In the genomic region with DNA sequence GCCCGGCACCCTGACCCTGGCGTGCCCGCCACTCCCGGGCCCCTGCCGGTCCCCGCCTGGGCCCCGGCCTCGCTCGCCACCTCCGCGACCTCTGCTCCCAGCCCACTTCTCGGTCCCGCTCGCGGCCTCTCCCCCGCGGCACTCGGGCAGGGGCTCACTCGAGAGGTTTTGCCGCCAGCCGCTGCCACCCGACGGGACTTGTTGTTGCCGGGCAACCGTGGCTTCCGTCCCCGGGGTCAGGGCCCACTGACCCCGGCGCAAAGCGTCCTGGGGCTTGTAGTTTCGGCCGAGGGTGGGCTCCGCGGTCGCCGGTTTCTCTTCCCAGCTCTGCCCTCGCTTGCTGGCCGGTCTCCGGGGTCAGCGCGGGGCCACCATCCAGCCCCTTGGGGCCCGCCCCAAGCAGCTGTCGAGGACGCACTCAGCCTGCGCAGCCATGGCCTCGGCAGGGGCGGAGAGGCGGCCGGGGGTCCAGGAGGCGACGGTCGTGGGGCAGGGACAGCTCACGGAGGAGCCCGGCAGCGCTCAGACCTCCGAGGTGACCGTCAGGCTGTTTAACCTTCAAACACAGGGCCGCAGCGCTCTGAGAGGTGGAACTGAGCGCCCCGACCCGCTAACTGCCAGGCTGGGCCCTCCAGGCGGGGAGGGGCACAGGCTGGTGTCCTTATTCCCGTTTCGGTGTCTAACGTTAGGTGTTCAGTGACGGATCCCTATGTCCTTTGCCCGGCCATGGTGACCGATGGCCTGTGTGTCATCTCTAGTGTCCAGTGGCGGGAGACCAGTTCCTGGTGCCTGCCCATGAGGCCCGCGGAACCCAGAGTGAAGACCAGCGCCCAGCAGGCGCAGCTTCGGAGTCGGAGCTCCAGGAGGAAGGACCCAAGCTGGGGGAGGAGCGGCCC, we compare ENCODE assay signal across 1 cellular context.
A peak's percentile ranks its signal among the peaks of the same experiment; 100 is the strongest.
TF ChIP-seq lines count a peak whose summit lies in the region.

C16orf86 (plus strand) TSS at position 277 of the 896 bp plus-strand sequence; CDS start at position 434, 157 bp downstream.
ENKD1 (minus strand) TSS at position 213 of the 896 bp plus-strand sequence. CDS start 308 bp downstream, outside the sequence.

TF ChIP-seq in HepG2, 621 proteins besides CTCF, POLR2A, EP300 and RAD21 (continued from another document and continues in another):
- TF ChIP-seq, protein P1, sequence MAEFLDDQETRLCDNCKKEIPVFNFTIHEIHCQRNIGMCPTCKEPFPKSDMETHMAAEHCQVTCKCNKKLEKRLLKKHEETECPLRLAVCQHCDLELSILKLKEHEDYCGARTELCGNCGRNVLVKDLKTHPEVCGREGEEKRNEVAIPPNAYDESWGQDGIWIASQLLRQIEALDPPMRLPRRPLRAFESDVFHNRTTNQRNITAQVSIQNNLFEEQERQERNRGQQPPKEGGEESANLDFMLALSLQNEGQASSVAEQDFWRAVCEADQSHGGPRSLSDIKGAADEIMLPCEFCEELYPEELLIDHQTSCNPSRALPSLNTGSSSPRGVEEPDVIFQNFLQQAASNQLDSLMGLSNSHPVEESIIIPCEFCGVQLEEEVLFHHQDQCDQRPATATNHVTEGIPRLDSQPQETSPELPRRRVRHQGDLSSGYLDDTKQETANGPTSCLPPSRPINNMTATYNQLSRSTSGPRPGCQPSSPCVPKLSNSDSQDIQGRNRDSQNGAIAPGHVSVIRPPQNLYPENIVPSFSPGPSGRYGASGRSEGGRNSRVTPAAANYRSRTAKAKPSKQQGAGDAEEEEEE (CRISPR knock-in tag; IDR thresholded peaks at IDR 0.05; ENCODE audit: borderline replicate concordance) = peak; percentile 50; the same call in 1 of the 2 replicates
- TF ChIP-seq FOXP4 (CRISPR knock-in tag; IDR thresholded peaks at IDR 0.05) (0 out of 2 replicates have a peak, but pooled peaks have one; percentile 36), ZNF678 (CRISPR knock-in tag; IDR thresholded peaks at IDR 0.05) (no peak; the same call in 1 of the 2 replicates), ZNF883 (CRISPR knock-in tag; IDR thresholded peaks at IDR 0.05; ENCODE audit: not compliant biosample characterization) (peak; percentile 57), MLLT10 (CRISPR knock-in tag; IDR thresholded peaks at IDR 0.05) (no peak), ZBTB1 (CRISPR knock-in tag; IDR thresholded peaks at IDR 0.05; ENCODE audit: borderline replicate concordance) (no peak), ATF4 (CRISPR knock-in tag; IDR thresholded peaks at IDR 0.05) (no peak), ZNF318 (CRISPR knock-in tag; IDR thresholded peaks at IDR 0.05) (no peak), ZNF788 (CRISPR knock-in tag; IDR thresholded peaks at IDR 0.05; ENCODE audit: borderline replicate concordance) (no peak; the same call in 1 of the 2 replicates), GRHL1 (CRISPR knock-in tag; conservative IDR thresholded peaks at IDR 0.05) (no peak), ZBTB2 (CRISPR knock-in tag; IDR thresholded peaks at IDR 0.05; ENCODE audit: low read depth) (no peak), ZNF256 (CRISPR knock-in tag; conservative IDR thresholded peaks at IDR 0.05) (0 out of 2 replicates have a peak, but pooled peaks have one; percentile 25), PAF1 (CRISPR knock-in tag; IDR thresholded peaks at IDR 0.05) (no peak), DNMT3B (CRISPR knock-in tag; conservative IDR thresholded peaks at IDR 0.05) (no peak), ZNF747 (CRISPR knock-in tag; IDR thresholded peaks at IDR 0.05; ENCODE audit: borderline replicate concordance) (peak; percentile 36)
- TF ChIP-seq, protein P2, sequence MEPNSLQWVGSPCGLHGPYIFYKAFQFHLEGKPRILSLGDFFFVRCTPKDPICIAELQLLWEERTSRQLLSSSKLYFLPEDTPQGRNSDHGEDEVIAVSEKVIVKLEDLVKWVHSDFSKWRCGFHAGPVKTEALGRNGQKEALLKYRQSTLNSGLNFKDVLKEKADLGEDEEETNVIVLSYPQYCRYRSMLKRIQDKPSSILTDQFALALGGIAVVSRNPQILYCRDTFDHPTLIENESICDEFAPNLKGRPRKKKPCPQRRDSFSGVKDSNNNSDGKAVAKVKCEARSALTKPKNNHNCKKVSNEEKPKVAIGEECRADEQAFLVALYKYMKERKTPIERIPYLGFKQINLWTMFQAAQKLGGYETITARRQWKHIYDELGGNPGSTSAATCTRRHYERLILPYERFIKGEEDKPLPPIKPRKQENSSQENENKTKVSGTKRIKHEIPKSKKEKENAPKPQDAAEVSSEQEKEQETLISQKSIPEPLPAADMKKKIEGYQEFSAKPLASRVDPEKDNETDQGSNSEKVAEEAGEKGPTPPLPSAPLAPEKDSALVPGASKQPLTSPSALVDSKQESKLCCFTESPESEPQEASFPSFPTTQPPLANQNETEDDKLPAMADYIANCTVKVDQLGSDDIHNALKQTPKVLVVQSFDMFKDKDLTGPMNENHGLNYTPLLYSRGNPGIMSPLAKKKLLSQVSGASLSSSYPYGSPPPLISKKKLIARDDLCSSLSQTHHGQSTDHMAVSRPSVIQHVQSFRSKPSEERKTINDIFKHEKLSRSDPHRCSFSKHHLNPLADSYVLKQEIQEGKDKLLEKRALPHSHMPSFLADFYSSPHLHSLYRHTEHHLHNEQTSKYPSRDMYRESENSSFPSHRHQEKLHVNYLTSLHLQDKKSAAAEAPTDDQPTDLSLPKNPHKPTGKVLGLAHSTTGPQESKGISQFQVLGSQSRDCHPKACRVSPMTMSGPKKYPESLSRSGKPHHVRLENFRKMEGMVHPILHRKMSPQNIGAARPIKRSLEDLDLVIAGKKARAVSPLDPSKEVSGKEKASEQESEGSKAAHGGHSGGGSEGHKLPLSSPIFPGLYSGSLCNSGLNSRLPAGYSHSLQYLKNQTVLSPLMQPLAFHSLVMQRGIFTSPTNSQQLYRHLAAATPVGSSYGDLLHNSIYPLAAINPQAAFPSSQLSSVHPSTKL (CRISPR knock-in tag; IDR thresholded peaks at IDR 0.05) = no peak
- TF ChIP-seq, protein P3, sequence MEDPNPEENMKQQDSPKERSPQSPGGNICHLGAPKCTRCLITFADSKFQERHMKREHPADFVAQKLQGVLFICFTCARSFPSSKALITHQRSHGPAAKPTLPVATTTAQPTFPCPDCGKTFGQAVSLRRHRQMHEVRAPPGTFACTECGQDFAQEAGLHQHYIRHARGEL (CRISPR knock-in tag; IDR thresholded peaks at IDR 0.05) = no peak
- TF ChIP-seq, protein P4, sequence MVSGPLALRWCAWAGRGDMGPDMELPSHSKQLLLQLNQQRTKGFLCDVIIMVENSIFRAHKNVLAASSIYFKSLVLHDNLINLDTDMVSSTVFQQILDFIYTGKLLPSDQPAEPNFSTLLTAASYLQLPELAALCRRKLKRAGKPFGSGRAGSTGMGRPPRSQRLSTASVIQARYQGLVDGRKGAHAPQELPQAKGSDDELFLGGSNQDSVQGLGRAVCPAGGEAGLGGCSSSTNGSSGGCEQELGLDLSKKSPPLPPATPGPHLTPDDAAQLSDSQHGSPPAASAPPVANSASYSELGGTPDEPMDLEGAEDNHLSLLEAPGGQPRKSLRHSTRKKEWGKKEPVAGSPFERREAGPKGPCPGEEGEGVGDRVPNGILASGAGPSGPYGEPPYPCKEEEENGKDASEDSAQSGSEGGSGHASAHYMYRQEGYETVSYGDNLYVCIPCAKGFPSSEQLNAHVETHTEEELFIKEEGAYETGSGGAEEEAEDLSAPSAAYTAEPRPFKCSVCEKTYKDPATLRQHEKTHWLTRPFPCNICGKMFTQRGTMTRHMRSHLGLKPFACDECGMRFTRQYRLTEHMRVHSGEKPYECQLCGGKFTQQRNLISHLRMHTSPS (CRISPR knock-in tag; IDR thresholded peaks at IDR 0.05; ENCODE audit: low read depth) = 0 out of 2 replicates have a peak, but pooled peaks have one; percentile 15
